1 cellular context compared by ENCODE assay signal in genomic region chr1:54212872-54213271, GRCh38.
TF ChIP-seq lines count a peak whose summit lies in the region.

No MANE protein-coding gene starts in this region.

TF ChIP-seq in K562, 482 proteins besides CTCF, POLR2A, EP300 and RAD21 (continued from another document and continues in another):
- TF ChIP-seq ZNF395 (CRISPR knock-in tag; IDR thresholded peaks at IDR 0.05) (peak; percentile 64; the same call in 1 of the 2 replicates), PCBP2 (IDR thresholded peaks at IDR 0.05; ENCODE audit: low read depth, low read length, poor library complexity, severe bottlenecking) (no peak), ZBTB26 (CRISPR knock-in tag; IDR thresholded peaks at IDR 0.05) (no peak), ZBTB33 (CRISPR knock-in tag; IDR thresholded peaks at IDR 0.05) (no peak), ZNF277 (CRISPR knock-in tag; IDR thresholded peaks at IDR 0.05; ENCODE audit: borderline replicate concordance) (no peak), ID3 (CRISPR knock-in tag; IDR thresholded peaks at IDR 0.05) (no peak), ID3 (tag; IDR thresholded peaks at IDR 0.05) (no peak), PPARD (CRISPR knock-in tag; IDR thresholded peaks at IDR 0.05) (no peak), MITF (IDR thresholded peaks at IDR 0.05) (no peak), THRB (CRISPR knock-in tag; conservative IDR thresholded peaks at IDR 0.05) (no peak), FOXK2 (conservative IDR thresholded peaks at IDR 0.05 in 1 of 2, IDR thresholded peaks at IDR 0.05 in 1 of 2; ENCODE audit: low read depth in 2 of 2) (no peak), TFAM (CRISPR knock-in tag; conservative IDR thresholded peaks at IDR 0.05) (no peak), HNRNPL (IDR thresholded peaks at IDR 0.05; ENCODE audit: low read depth, low read length) (no peak), COPS2 (conservative IDR thresholded peaks at IDR 0.05) (no peak), MAFG (tag; conservative IDR thresholded peaks at IDR 0.05) (peak; percentile 68), GATA2 (CRISPR knock-in tag; IDR thresholded peaks at IDR 0.05) (no peak; the same call in 1 of the 2 replicates), ESRRB (CRISPR knock-in tag; IDR thresholded peaks at IDR 0.05; ENCODE audit: borderline replicate concordance) (no peak), ZNF75A (CRISPR knock-in tag; IDR thresholded peaks at IDR 0.05) (no peak), GABPB2 (CRISPR knock-in tag; conservative IDR thresholded peaks at IDR 0.05) (no peak), FOXM1 (IDR thresholded peaks at IDR 0.05; ENCODE audit: low read depth) (no peak), FOXM1 (CRISPR knock-in tag; IDR thresholded peaks at IDR 0.05; ENCODE audit: low read depth) (no peak), NONO (IDR thresholded peaks at IDR 0.05; ENCODE audit: low read depth in 2 of 2, low read length in 1 of 2) (no peak), DPF2 (IDR thresholded peaks at IDR 0.05) (peak; percentile 91), PRMT5 (CRISPR knock-in tag; IDR thresholded peaks at IDR 0.05) (no peak), SREBF2 (CRISPR knock-in tag; IDR thresholded peaks at IDR 0.05) (no peak), ZNF263 (CRISPR knock-in tag; IDR thresholded peaks at IDR 0.05; ENCODE audit: borderline replicate concordance) (peak; percentile 83; the same call in 1 of the 2 replicates), ASH1L (IDR thresholded peaks at IDR 0.05; ENCODE audit: borderline replicate concordance, low read depth, partially characterized antibody) (no peak), CTBP1 (IDR thresholded peaks at IDR 0.05; ENCODE audit: borderline replicate concordance) (peak; percentile 21; the same call in 1 of the 2 replicates), ZFP36 (IDR thresholded peaks at IDR 0.05; ENCODE audit: low read depth, low read length, partially characterized antibody) (no peak), NCOA4 (IDR thresholded peaks at IDR 0.05; ENCODE audit: partially characterized antibody) (no peak), AFF4 (CRISPR knock-in tag; IDR thresholded peaks at IDR 0.05) (no peak), PML (IDR thresholded peaks at IDR 0.05; ENCODE audit: low read length) (peak; percentile 27; the same call in 1 of the 2 replicates), ZNF354B (CRISPR knock-in tag; IDR thresholded peaks at IDR 0.05) (no peak), MTF1 (CRISPR knock-in tag; IDR thresholded peaks at IDR 0.05; ENCODE audit: borderline replicate concordance) (no peak), HES1 (IDR thresholded peaks at IDR 0.05; ENCODE audit: low read depth) (no peak), SMARCE1 (IDR thresholded peaks at IDR 0.05) (peak; percentile 72), ZNF436 (CRISPR knock-in tag; IDR thresholded peaks at IDR 0.05) (no peak), NKRF (IDR thresholded peaks at IDR 0.05; ENCODE audit: borderline replicate concordance) (0 out of 2 replicates have a peak, but pooled peaks have one; percentile 26), STAT5B (CRISPR knock-in tag; IDR thresholded peaks at IDR 0.05) (no peak), ZNF121 (CRISPR knock-in tag; conservative IDR thresholded peaks at IDR 0.05) (no peak), HDAC3 (IDR thresholded peaks at IDR 0.05; ENCODE audit: borderline replicate concordance, partially characterized antibody) (no peak), MYC (IDR thresholded peaks at IDR 0.05; ENCODE audit: low read depth, low read length) (peak; percentile 56), MYC (CRISPR knock-in tag; IDR thresholded peaks at IDR 0.05; ENCODE audit: borderline replicate concordance, low read depth) (no peak), NFE2 (IDR thresholded peaks at IDR 0.05; ENCODE audit: low read depth) (peak; percentile 79), CBFA2T3 (IDR thresholded peaks at IDR 0.05) (peak; percentile 85), ZNF133 (CRISPR knock-in tag; IDR thresholded peaks at IDR 0.05) (no peak), PHF20 (IDR thresholded peaks at IDR 0.05; ENCODE audit: partially characterized antibody) (no peak), ETV5 (CRISPR knock-in tag; IDR thresholded peaks at IDR 0.05; ENCODE audit: low read depth) (no peak), ZNF57 (CRISPR knock-in tag; IDR thresholded peaks at IDR 0.05) (no peak), MYNN (IDR thresholded peaks at IDR 0.05) (no peak; the same call in 1 of the 2 replicates), MYNN (CRISPR knock-in tag; IDR thresholded peaks at IDR 0.05) (no peak), ZNF316 (IDR thresholded peaks at IDR 0.05) (peak; percentile 40; the same call in 1 of the 2 replicates), CREB3L1 (IDR thresholded peaks at IDR 0.05; ENCODE audit: borderline replicate concordance, low read depth) (no peak), CREM (IDR thresholded peaks at IDR 0.05; ENCODE audit: low read depth) (0 out of 2 replicates have a peak, but pooled peaks have one; percentile 10), ZNF696 (CRISPR knock-in tag; conservative IDR thresholded peaks at IDR 0.05) (no peak), ZNF12 (CRISPR knock-in tag; IDR thresholded peaks at IDR 0.05) (no peak)
